22 cellular contexts compared by ENCODE assay signal in the genomic region with DNA sequence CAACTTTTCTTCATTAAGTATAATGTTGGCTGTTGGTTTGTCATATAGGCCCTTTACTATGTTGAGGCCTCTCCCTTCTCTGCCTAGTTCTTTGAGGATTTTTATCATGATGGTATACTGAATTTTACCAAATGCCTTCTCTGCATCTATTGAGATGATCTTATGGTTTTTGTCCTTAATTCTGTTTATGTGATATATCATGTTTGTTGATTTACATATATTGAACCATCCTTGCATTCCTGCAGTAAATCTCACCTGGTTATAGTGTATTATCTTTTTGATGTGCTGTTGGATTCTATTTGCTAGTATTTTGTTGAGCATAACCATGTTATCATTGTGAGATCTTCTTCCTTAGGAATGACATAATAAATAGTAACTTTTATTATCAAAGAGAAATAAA.
"Had no signal": no experiment of that assay in that cellular context is flagged by ENCODE, and none has a peak within 500 bp of the region (broad histone marks: within the 10 kb centered on the region; RNA-seq: fewer than 3 reads in every experiment).

No MANE protein-coding gene starts in this region.

- ATAC-seq: activated CD8-positive, alpha-beta memory T cell treated with anti-CD3 and anti-CD28 coated beads, Interleukin-2, amount 10 ng/mL, durations not matched to agents 7 days and 5 days; activated T-helper 17 cell treated with anti-CD3 and anti-CD28 coated beads, Interleukin-2, amount 50 U/mL, for 72 hours; body of pancreas; left cardiac atrium; natural killer cell; sciatic nerve; stimulated activated effector memory CD8-positive, alpha-beta T cell treated with anti-CD3 and anti-CD28 coated beads, Interleukin-12 subunit alpha, Interleukin-12 subunit beta, amount 100 ng/mL, for 72 hours had no signal

- H3K36me3 ChIP-seq: stomach, upper lobe of left lung had no signal

- DNase-seq: activated B cell treated with CpG ODN at 0.5 μM for 24 hours; activated CD4-positive, alpha-beta memory T cell treated with anti-CD3 and anti-CD28 coated beads for 36 hours; activated CD4-positive, alpha-beta T cell treated with anti-CD3 and anti-CD28 coated beads for 4 hours; activated CD8-positive, alpha-beta memory T cell treated with anti-CD3 and anti-CD28 coated beads, Interleukin-2, amount 10 ng/mL, durations not matched to agents 7 days and 5 days; activated naive CD4-positive, alpha-beta T cell; activated naive CD8-positive, alpha-beta T cell treated with anti-CD3 and anti-CD28 coated beads for 36 hours; amygdala; body of pancreas; central memory CD4-positive, alpha-beta T cell; cortex of kidney; left cardiac atrium; natural killer cell; stimulated activated CD4-positive, alpha-beta T cell treated with anti-CD3 and anti-CD28 coated beads, Interleukin-4, amount 100 ng/mL, for 24 hours; stomach; T-helper 9 cell; testis; upper lobe of left lung had no signal

- H3K4me2 ChIP-seq: smooth muscle cell had no signal

- H3K4me3 ChIP-seq: body of pancreas, smooth muscle cell, stomach, testis, upper lobe of left lung had no signal

- H3K27me3 ChIP-seq: body of pancreas, stomach, testis, upper lobe of left lung had no signal

- H2AFZ ChIP-seq: parathyroid adenoma had no signal

- H3K79me2 ChIP-seq: parathyroid adenoma had no signal

- H3K9me3 ChIP-seq: testis had no signal

- H3K9ac ChIP-seq: parathyroid adenoma had no signal

- H3K4me1 ChIP-seq: body of pancreas, parathyroid adenoma, stomach, testis, upper lobe of left lung had no signal

- H3K27ac ChIP-seq: body of pancreas, parathyroid adenoma, stomach, testis, upper lobe of left lung had no signal
